Comparison of ENCODE assay signal across 1 cellular context in genomic region chr1:181486098-181486420, GRCh38.
TF ChIP-seq lines count a peak whose summit lies in the region.

No MANE protein-coding gene starts in this region.

TF ChIP-seq in SK-N-SH, 30 proteins besides CTCF, POLR2A, EP300 and RAD21 (continued from another document):
- TF ChIP-seq MAX (IDR thresholded peaks at IDR 0.05; ENCODE audit: low read depth), result no peak
- no peak for TF ChIP-seq REST (IDR thresholded peaks at IDR 0.05; ENCODE audit: low read depth, low read length)
- no peak for TF ChIP-seq GABPA (IDR thresholded peaks at IDR 0.05; ENCODE audit: low read depth)
- TF ChIP-seq MXI1 (IDR thresholded peaks at IDR 0.05; ENCODE audit: low read depth, low read length), result no peak
- no peak for TF ChIP-seq SMC3 (IDR thresholded peaks at IDR 0.05; ENCODE audit: low read depth, low read length)
- TF ChIP-seq FOSL2 (IDR thresholded peaks at IDR 0.05; ENCODE audit: borderline replicate concordance, low read depth), result no peak
- TF ChIP-seq POLR2AphosphoS5 (IDR thresholded peaks at IDR 0.05; ENCODE audit: low read depth, low read length), result no peak
- TF ChIP-seq USF1 (IDR thresholded peaks at IDR 0.05; ENCODE audit: borderline replicate concordance, low read depth), result no peak
- TF ChIP-seq EZH2phosphoT487 (IDR thresholded peaks at IDR 0.05; ENCODE audit: borderline replicate concordance, low read depth), result no peak
- TF ChIP-seq TAF1 (IDR thresholded peaks at IDR 0.05; ENCODE audit: borderline replicate concordance, low read depth, low read length), result no peak
- TF ChIP-seq RXRA (IDR thresholded peaks at IDR 0.05; ENCODE audit: borderline replicate concordance, low read depth), result no peak
- no peak for TF ChIP-seq TCF12 (IDR thresholded peaks at IDR 0.05)
- TF ChIP-seq FOXM1 (IDR thresholded peaks at IDR 0.05; ENCODE audit: low read depth), result no peak
